ENCODE assay signal across 22 cellular contexts in genomic region chr10:37803269-37803668, GRCh38. TPM values are rescaled to one million over a fixed set of nuclear protein-coding genes. Genes with fewer than 3 reads are reported as not detected.
"Had no signal": no experiment of that assay in that cellular context is flagged by ENCODE, and none has a peak within 500 bp of the region (broad histone marks: within the 10 kb centered on the region; RNA-seq: fewer than 3 reads in every experiment).

No MANE protein-coding gene starts in this region.

- H3K9ac ChIP-seq: parathyroid adenoma had no signal

- H3K4me3 ChIP-seq: adrenal gland, ascending aorta, esophagus muscularis mucosa, hepatocyte, right lobe of liver, skin epidermis, tibial artery had no signal

- H3K4me1 ChIP-seq: adrenal gland, ascending aorta, esophagus muscularis mucosa, parathyroid adenoma, right lobe of liver, tibial artery had no signal

- H3K9me3 ChIP-seq: adrenal gland, esophagus muscularis mucosa, right lobe of liver had no signal

- H3K36me3 ChIP-seq: adrenal gland, ascending aorta, brain microvascular endothelial cell, right lobe of liver, WERI-Rb-1 had no signal

- H3K27me3 ChIP-seq: adrenal gland, ascending aorta, brain microvascular endothelial cell, esophagus muscularis mucosa, hepatocyte, right lobe of liver, tibial artery had no signal

- DNase-seq: activated CD4-positive, alpha-beta T cell treated with anti-CD3 and anti-CD28 coated beads, Interleukin-2, amount 50 U/mL, for 1 hour; activated CD4-positive, CD25-positive, alpha-beta regulatory T cell treated with anti-CD3 and anti-CD28 coated beads, Interleukin-2, amount 50 U/mL, for 72 hours; activated CD8-positive, alpha-beta memory T cell treated with anti-CD3 and anti-CD28 coated beads for 24 hours; activated CD8-positive, alpha-beta memory T cell treated with anti-CD3 and anti-CD28 coated beads, Interleukin-2, amount 50 U/mL, for 4 hours; activated naive CD4-positive, alpha-beta T cell; activated T-cell treated with anti-CD3 and anti-CD28 coated beads, Interleukin-2, amount 50 U/mL, for 24 hours; adrenal gland; brain microvascular endothelial cell; effector memory CD4-positive, alpha-beta T cell; immature natural killer cell; nephron progenitor cell; right lobe of liver; stimulated activated CD4-positive, alpha-beta T cell treated with anti-CD3 and anti-CD28 coated beads, Interleukin-1b, Interleukin-23, amount 100 ng/mL, for 48 hours; T-helper 1 cell; tibial artery; WERI-Rb-1 had no signal

- H3K79me2 ChIP-seq: hepatocyte, parathyroid adenoma had no signal

- H2AFZ ChIP-seq: hepatocyte, parathyroid adenoma had no signal

- ATAC-seq: activated T-helper 17 cell treated with anti-CD3 and anti-CD28 coated beads, Interleukin-2, amount 50 U/mL, for 72 hours; right lobe of liver had no signal

- H3K27ac ChIP-seq: adrenal gland, ascending aorta, brain microvascular endothelial cell, esophagus muscularis mucosa, hepatocyte, parathyroid adenoma, right lobe of liver, skin epidermis, tibial artery, WERI-Rb-1 had no signal

- H3K4me2 ChIP-seq: hepatocyte had no signal

RNA-seq across cellular contexts. Expression of gene ZNF248, which starts 54.1 kb away (rescaled TPM):
- total RNA-seq: hepatocyte had no signal
- polyA plus RNA-seq: hepatocyte had no signal
